8 cellular contexts compared by ENCODE assay signal in the genomic region with DNA sequence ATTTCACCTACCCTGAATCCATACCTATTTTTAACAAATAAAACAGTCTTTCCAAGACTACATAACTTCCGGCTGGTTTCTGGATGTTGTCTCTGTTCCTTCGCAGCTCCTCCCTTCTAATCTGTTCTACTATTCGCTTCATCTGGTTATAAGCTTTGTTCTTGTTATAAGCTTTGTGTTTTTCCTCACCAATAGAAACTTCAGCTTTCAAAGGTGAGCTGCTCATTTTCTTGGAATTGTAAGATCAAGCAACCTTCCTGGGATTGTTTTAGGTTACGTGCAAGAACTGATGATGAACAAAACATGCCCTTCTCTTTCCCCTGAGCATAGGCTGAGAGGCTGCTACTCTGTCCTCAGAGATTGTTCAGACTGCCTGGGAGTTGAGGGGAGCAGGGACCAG. TPM values are rescaled to one million over a fixed set of nuclear protein-coding genes. Genes with fewer than 3 reads are reported as not detected.
DNase-seq lines count a peak whose midpoint lies in the region; ATAC-seq, FAIRE-seq and TF ChIP-seq lines count a peak whose summit lies in the region.

No MANE protein-coding gene starts in this region.

- H3K9ac ChIP-seq in mucosa of rectum (ENCODE audit: low read depth in 1 of 2, low read length in 2 of 2) = peak overlapping the region; percentile 4 to 48

- FAIRE-seq in A549 (lab: Jason Lieb, UNC) = no peak

- H3K4me3 ChIP-seq in A549 (peak overlapping the region; percentile 69), HL-60 (replicated peaks; ENCODE audit: insufficient read depth, low read length) (peak overlapping the region; percentile 90), cardiac fibroblast (replicated peaks in 1 of 2; ENCODE audit: low read depth in 2 of 2, low read length in 2 of 2) (peak overlapping the region; percentile 78 to 93), mucosa of rectum (ENCODE audit: low read length in 2 of 2) (peak overlapping the region; percentile 70 to 84)

- H3K27me3 ChIP-seq in HL-60 (ENCODE audit: insufficient read depth, poor library complexity, severe bottlenecking) = no peaks in the 10 kb centered on the region
- peaks cover 0 to 2% of the 10 kb centered on the region in 2 donors for H3K27me3 ChIP-seq in mucosa of rectum (ENCODE audit: control insufficient read depth in 2 of 2, insufficient read depth in 2 of 2, low read length in 2 of 2)

- TF ChIP-seq RAD21 in A549 (conservative IDR thresholded peaks at IDR 0.05 in 1 of 2, IDR thresholded peaks at IDR 0.05 in 1 of 2) = no peak

- TF ChIP-seq EP300 in A549 (IDR thresholded peaks at IDR 0.05) = no peak

- H3K27ac ChIP-seq in A549 (peak overlapping the region; percentile 76 to 95), HL-60 (replicated peaks) (no peak overlapping the region), mucosa of rectum (ENCODE audit: low read depth in 2 of 2, low read length in 2 of 2) (no peak overlapping the region)

- H3K9me3 ChIP-seq in A549 = no peaks in the 10 kb centered on the region
- H3K9me3 ChIP-seq in mucosa of rectum (ENCODE audit: control insufficient read depth in 2 of 2, low read length in 2 of 2) = no peaks in the 10 kb centered on the region

- no peak for ATAC-seq in A549
- ATAC-seq in GM19463 (IDR thresholded peaks at IDR 0.05; ENCODE audit: unreplicated experiment) = no peak

- no peak for TF ChIP-seq CTCF in A549 (IDR thresholded peaks at IDR 0.05)
- TF ChIP-seq CTCF in HL-60 (IDR thresholded peaks at IDR 0.05; ENCODE audit: insufficient read depth, low read length) = no peak
- no peak for TF ChIP-seq CTCF in cardiac fibroblast (IDR thresholded peaks at IDR 0.05; ENCODE audit: low read depth, low read length)

- 84% methylated on average over 4 of the region's 4 CpGs for WGBS in A549 (ENCODE audit: missing lambda C conversion rate)

- TF ChIP-seq POLR2A in A549 (IDR thresholded peaks at IDR 0.05; ENCODE audit: low read length) = no peak

- POLR2A ChIA-PET in A549 (lab: Yijun Ruan, JAX) = interaction anchor here (1.3 to 3.8 kb wide), 2 partner anchors 90 kb away, joined by 3 to 25 read pairs; partner anchors contain the start of gene SIRT5

- H3K36me3 ChIP-seq in mucosa of rectum (ENCODE audit: control insufficient read depth in 2 of 2, insufficient read depth in 2 of 2, low read length in 2 of 2) = no peaks in the 10 kb centered on the region

- H3K4me2 ChIP-seq in A549 = peak overlapping the region; percentile 88

- H3K4me1 ChIP-seq in A549 (peaks cover 33% of the 10 kb centered on the region), mucosa of rectum (ENCODE audit: control insufficient read depth in 2 of 2, insufficient read depth in 2 of 2, low read length in 2 of 2) (peaks cover 14 to 15% of the 10 kb centered on the region in 2 donors)

- CTCF ChIA-PET in A549 (lab: Yijun Ruan, JAX) = interaction anchor here (1.1 kb wide), 1 partner anchor 51 kb away, joined by 3 read pairs; no protein-coding TSS in a partner anchor

- DNase-seq in A549 (ENCODE audit: low read depth in 1 of 2, low spot score in 1 of 2) = no peak
- no peak for DNase-seq in HL-60 (ENCODE audit: low read depth in 1 of 2, low spot score in 1 of 2)
- no peak for DNase-seq in cardiac fibroblast (ENCODE audit: low read depth in 2 of 2)
- no peak for DNase-seq in NCI-H774 (lab: John Stamatoyannopoulos, UW)
- DNase-seq in middle frontal gyrus (ENCODE audit: extremely low spot score, low spot score) = no peak
- no peak for DNase-seq in NCI-H2081 (lab: John Stamatoyannopoulos, UW)

TF ChIP-seq in A549, 52 proteins besides CTCF, POLR2A, EP300 and RAD21:
- TF ChIP-seq HEYL (CRISPR knock-in tag; IDR thresholded peaks at IDR 0.05) = no peak
TF ChIP-seq in A549: peak in this region for 0.

RNA-seq across cellular contexts. Expression of gene GFOD1, which starts 2.1 kb away (rescaled TPM):
- polyA plus RNA-seq in A549 (2011; rRNA removed) (2.7 and 3.0 TPM in 2 replicates), A549 (2017; fragmentation: RNase III; extraction: RNeasy Plus Mini Kit Qiagen cat#74134 plus additional on column Dnase treatment) (3.1 to 4.0 TPM (median 3.5 TPM) in 3 replicates)
- 1.9 and 2.5 TPM in 2 replicates for polyA plus RNA-seq in A549 (2012; cell fraction: cytosol; rRNA removed)
- 3.1 and 3.9 TPM in 2 replicates for polyA plus RNA-seq in A549 (2012; cell fraction: nucleus; rRNA removed)
- polyA minus RNA-seq in A549 (2011; rRNA and poly(A)+ RNA removed) = 6.0 and 6.3 TPM in 2 replicates

Comparison
In these comparisons a context has a peak if more than half of its experiments do, and no peak if none do; other contexts are left out.
1. H3K27ac ChIP-seq: peak in A549 (2 of 2); none in HL-60 (single experiment) and mucosa of rectum (0 of 2).
2. Peak in every context shown above with its lines, with median percentiles within 50 percentile points of each other: H3K4me3 ChIP-seq.